Comparison of ENCODE assay signal across 31 cellular contexts in genomic region chr3:73280751-73281150, GRCh38.
"Had no signal": no experiment of that assay in that cellular context is flagged by ENCODE, and none has a peak within 500 bp of the region (broad histone marks: within the 10 kb centered on the region; RNA-seq: fewer than 3 reads in every experiment).

No MANE protein-coding gene starts in this region.

- H3K79me2 ChIP-seq: parathyroid adenoma had no signal

- H3K9ac ChIP-seq: neural progenitor cell, parathyroid adenoma had no signal

- H3K4me1 ChIP-seq: parathyroid adenoma, psoas muscle, right lobe of liver, sigmoid colon, spleen, stomach, thyroid gland, tibial nerve, upper lobe of left lung, uterus had no signal

- H2AFZ ChIP-seq: neural progenitor cell, parathyroid adenoma had no signal

- H3K4me3 ChIP-seq: neural progenitor cell, psoas muscle, right lobe of liver, sigmoid colon, skin epidermis, smooth muscle cell, spleen, stomach, thoracic aorta, thyroid gland, tibial nerve, upper lobe of left lung, uterus had no signal

- H3K27me3 Mint-ChIP-seq: stimulated activated memory B cell treated with anti-CD40 and anti-IgM and Interleukin-4, amounts not matched to agents 10 μg/mL and 1 μg/mL and 100 μg/mL, for 72 hours had no signal

- H3K36me3 ChIP-seq: neural progenitor cell, neutrophil, right lobe of liver, sigmoid colon, spleen, stomach, thoracic aorta, thyroid gland, tibial nerve, upper lobe of left lung, uterus had no signal

- H3K27ac ChIP-seq: neural progenitor cell, neutrophil, parathyroid adenoma, psoas muscle, right lobe of liver, sigmoid colon, skin epidermis, spleen, stomach, thoracic aorta, thyroid gland, tibial nerve, upper lobe of left lung, uterus had no signal

- DNase-seq: naive thymus-derived CD4-positive, alpha-beta T cell; natural killer cell; nucleus accumbens; posterior cingulate gyrus; psoas muscle; right cardiac atrium; right lobe of liver; sigmoid colon; spleen; stimulated activated CD4-positive, alpha-beta T cell treated with anti-CD3 and anti-CD28 coated beads, Interleukin-12 subunit alpha, Interleukin-12 subunit beta, amount 100 ng/mL, for 4 hours; stimulated activated CD4-positive, alpha-beta T cell treated with anti-CD3 and anti-CD28 coated beads, Interleukin-1b, Interleukin-23, amount 100 ng/mL, for 48 hours; stimulated activated CD4-positive, alpha-beta T cell treated with anti-CD3 and anti-CD28 coated beads, Interleukin-4, amount 100 ng/mL, for 1 hour; stimulated activated CD4-positive, alpha-beta T cell treated with anti-CD3 and anti-CD28 coated beads, Interleukin-4, amount 100 ng/mL, for 4 hours; stimulated activated CD8-positive, alpha-beta memory T cell treated with anti-CD3 and anti-CD28 coated beads, Interleukin-4, amount 100 ng/mL, for 48 hours; stimulated activated naive CD4-positive, alpha-beta T cell treated with Interleukin-2 at 50 U/mL for 16 hours; stomach; thyroid gland; trophoblast cell; upper lobe of left lung; uterus had no signal

- ATAC-seq: naive thymus-derived CD4-positive, alpha-beta T cell; natural killer cell; psoas muscle; right cardiac atrium; right lobe of liver; stimulated activated memory B cell treated with anti-CD40 and anti-IgM and Interleukin-4, amounts not matched to agents 10 μg/mL and 1 μg/mL and 100 μg/mL, for 72 hours had no signal

- H3K27ac Mint-ChIP-seq: naive thymus-derived CD4-positive, alpha-beta T cell; natural killer cell; neural progenitor cell; progenitor cell of endocrine pancreas; stimulated activated memory B cell treated with anti-CD40 and anti-IgM and Interleukin-4, amounts not matched to agents 10 μg/mL and 1 μg/mL and 100 μg/mL, for 72 hours; stimulated activated naive CD8-positive, alpha-beta T cell treated with anti-CD3 and anti-CD28 coated beads, Interleukin-15, Interleukin-2, amounts not matched to agents 100 ng/mL and 50 ng/mL, for 24 hours had no signal

- H3K9me3 Mint-ChIP-seq: naive thymus-derived CD4-positive, alpha-beta T cell; nephron; neural progenitor cell; stimulated activated memory B cell treated with anti-CD40 and anti-IgM and Interleukin-4, amounts not matched to agents 10 μg/mL and 1 μg/mL and 100 μg/mL, for 72 hours; stimulated activated naive CD8-positive, alpha-beta T cell treated with anti-CD3 and anti-CD28 coated beads, Interleukin-15, Interleukin-2, amounts not matched to agents 100 ng/mL and 50 ng/mL, for 24 hours had no signal

- H3K4me2 ChIP-seq: neural progenitor cell, smooth muscle cell had no signal

- H3K4me3 Mint-ChIP-seq: naive thymus-derived CD4-positive, alpha-beta T cell; natural killer cell; nephron; neural progenitor cell; stimulated activated memory B cell treated with anti-CD40 and anti-IgM and Interleukin-4, amounts not matched to agents 10 μg/mL and 1 μg/mL and 100 μg/mL, for 72 hours; stimulated activated naive CD8-positive, alpha-beta T cell treated with anti-CD3 and anti-CD28 coated beads, Interleukin-15, Interleukin-2, amounts not matched to agents 100 ng/mL and 50 ng/mL, for 24 hours had no signal

- H3K9me3 ChIP-seq: neutrophil, psoas muscle, right lobe of liver, sigmoid colon, spleen, stomach, thoracic aorta, thyroid gland, tibial nerve, upper lobe of left lung, uterus had no signal

- H3K36me3 Mint-ChIP-seq: naive thymus-derived CD4-positive, alpha-beta T cell; natural killer cell; neural progenitor cell; stimulated activated memory B cell treated with anti-CD40 and anti-IgM and Interleukin-4, amounts not matched to agents 10 μg/mL and 1 μg/mL and 100 μg/mL, for 72 hours had no signal

- H3K27me3 ChIP-seq: neural progenitor cell, neutrophil, right lobe of liver, sigmoid colon, spleen, stomach, thyroid gland, tibial nerve, upper lobe of left lung, uterus had no signal

- H3K4me1 Mint-ChIP-seq: naive thymus-derived CD4-positive, alpha-beta T cell; natural killer cell; stimulated activated memory B cell treated with anti-CD40 and anti-IgM and Interleukin-4, amounts not matched to agents 10 μg/mL and 1 μg/mL and 100 μg/mL, for 72 hours had no signal
